15 cellular contexts compared by ENCODE assay signal in genomic region chr1:180358649-180359048, GRCh38.
A peak's percentile ranks its signal among the peaks of the same experiment; 100 is the strongest.
DNase-seq lines count a peak whose midpoint lies in the region; ATAC-seq and TF ChIP-seq lines count a peak whose summit lies in the region.
"Had no signal": no experiment of that assay in that cellular context is flagged by ENCODE, and none has a peak within 500 bp of the region (broad histone marks: within the 10 kb centered on the region; RNA-seq: fewer than 3 reads in every experiment).

No MANE protein-coding gene starts in this region.

- no peak for TF ChIP-seq CTCF in type B pancreatic cell (conservative IDR thresholded peaks at IDR 0.05)

- no peaks in the 10 kb centered on the region for H3K9me3 Mint-ChIP-seq in type B pancreatic cell
- H3K9me3 Mint-ChIP-seq: dendritic cell treated with granulocyte-macrophage colony-stimulating factor and Interleukin-4, amounts not matched to agents 40 ng/mL and 50 ng/mL, for 4 days; IgD-negative memory B cell; memory B cell had no signal

- H3K4me3 Mint-ChIP-seq in type B pancreatic cell = no peak overlapping the region
- H3K4me3 Mint-ChIP-seq: dendritic cell treated with granulocyte-macrophage colony-stimulating factor and Interleukin-4, amounts not matched to agents 40 ng/mL and 50 ng/mL, for 4 days; IgD-negative memory B cell; memory B cell had no signal

- peaks cover 17% of the 10 kb centered on the region for H3K4me1 Mint-ChIP-seq in type B pancreatic cell (ENCODE audit: unreplicated experiment)
- H3K4me1 Mint-ChIP-seq: memory B cell had no signal

- H3K27me3 Mint-ChIP-seq in type B pancreatic cell = no peaks in the 10 kb centered on the region
- H3K27me3 Mint-ChIP-seq: dendritic cell treated with granulocyte-macrophage colony-stimulating factor and Interleukin-4, amounts not matched to agents 40 ng/mL and 50 ng/mL, for 4 days; IgD-negative memory B cell; memory B cell had no signal

- ATAC-seq in GM21390 (IDR thresholded peaks at IDR 0.05; ENCODE audit: unreplicated experiment) = no peak
- no peak for ATAC-seq in GM18907 (IDR thresholded peaks at IDR 0.05; ENCODE audit: unreplicated experiment)
- ATAC-seq: gastroesophageal sphincter had no signal

- H3K27ac Mint-ChIP-seq in type B pancreatic cell = no peak overlapping the region
- H3K27ac Mint-ChIP-seq: dendritic cell treated with granulocyte-macrophage colony-stimulating factor and Interleukin-4, amounts not matched to agents 40 ng/mL and 50 ng/mL, for 4 days; IgD-negative memory B cell; memory B cell had no signal

- DNase-seq in COR-L47 (lab: John Stamatoyannopoulos, UW) (peak; percentile 40), NCI-H2171 (lab: John Stamatoyannopoulos, UW) (peak; percentile 35), astrocyte of the hippocampus (ENCODE audit: low read depth, low spot score) (peak; percentile 23), left kidney (ENCODE audit: low read depth, low spot score) (peak; percentile 45), type B pancreatic cell (ENCODE audit: extremely low spot score, unreplicated experiment) (no peak), GF-D8 (lab: John Stamatoyannopoulos, UW) (no peak)
- DNase-seq: activated CD4-positive, alpha-beta T cell treated with anti-CD3 and anti-CD28 coated beads, Interleukin-2, amount 50 U/mL, for 4 hours; activated naive CD4-positive, alpha-beta T cell; NCI-H748 treated with DMSO at 0.1 percent for 48 hours had no signal

- no peaks in the 10 kb centered on the region for H3K36me3 Mint-ChIP-seq in type B pancreatic cell

Comparison
In these comparisons a context has a peak if more than half of its experiments do, and no peak if none do; other contexts are left out.
1. DNase-seq: peak in COR-L47 (single experiment), NCI-H2171 (single experiment), astrocyte of the hippocampus (single experiment) and left kidney (single experiment); none in type B pancreatic cell (single experiment) and GF-D8 (single experiment).